In genomic region chr1:231422798-231423309, GRCh38 we compare ENCODE assay signal across 8 cellular contexts. TPM values are rescaled to one million over a fixed set of nuclear protein-coding genes. Genes with fewer than 3 reads are reported as not detected.
DNase-seq lines count a peak whose midpoint lies in the region; ATAC-seq, FAIRE-seq and TF ChIP-seq lines count a peak whose summit lies in the region.

No MANE protein-coding gene starts in this region.

- peaks cover 34% of the 10 kb centered on the region for H4K20me1 ChIP-seq in IMR-90 (ENCODE audit: insufficient read depth, low read length)

- peak overlapping the region; percentile 99 for H2BK5ac ChIP-seq in IMR-90 (ENCODE audit: low read depth, low read length, poor library complexity, severe bottlenecking)

- no peak for TF ChIP-seq CTCF in IMR-90 (conservative IDR thresholded peaks at IDR 0.05; ENCODE audit: low read depth, low read length)

- POLR2A ChIA-PET in IMR-90 (lab: Charles Lee; ENCODE audit: unreplicated experiment) = no interaction called here

- peak overlapping the region; percentile 1 to 43; a peak in 3 of 4 replicates for H4K8ac ChIP-seq in IMR-90 (ENCODE audit: low read depth in 2 of 2, low read length in 2 of 2)

- ATAC-seq in IMR-90 (ENCODE audit: low read depth) = no peak
- no peak for ATAC-seq in HG03039 (IDR thresholded peaks at IDR 0.05; ENCODE audit: unreplicated experiment)

- peak overlapping the region; percentile 96 for H2AFZ ChIP-seq in IMR-90 (replicated peaks; ENCODE audit: low read length, poor library complexity)

- DNase-seq in IMR-90 (no peak), caudate nucleus (lab: John Stamatoyannopoulos, UW) (no peak), NCI-H1105 treated with DMSO at 0.1 percent for 48 hours (lab: John Stamatoyannopoulos, UW) (no peak), NCI-H128 (lab: John Stamatoyannopoulos, UW; ENCODE audit: unreplicated experiment) (no peak), HK-2 (ENCODE audit: unreplicated experiment) (no peak)

- intact Hi-C loops in IMR-90 (cut with micrococcal nuclease) = loop anchor here (1.0 to 5.0 kb wide), 2 partner anchors 105 to 181 kb away; partner anchors contain the start of genes GNPAT and TSNAX

- H3K9ac ChIP-seq in IMR-90 (ENCODE audit: low read depth, low read length) = peak overlapping the region; percentile 74

- no peak for TF ChIP-seq POLR2A in IMR-90 (IDR thresholded peaks at IDR 0.05; ENCODE audit: low read depth, low read length)

- peak overlapping the region; percentile 34; the same call in 1 of the 2 replicates for H3K23ac ChIP-seq in IMR-90 (ENCODE audit: low read depth, low read length)

- no peak for TF ChIP-seq RAD21 in IMR-90 (IDR thresholded peaks at IDR 0.05; ENCODE audit: low read length)

- H2BK120ac ChIP-seq in IMR-90 (ENCODE audit: low read depth, low read length) = peak overlapping the region; percentile 87; the same call in 1 of the 2 replicates

- WGBS in IMR-90 (ENCODE audit: extremely low coverage in 2 of 2, insufficient read length in 1 of 2), 2 experiments = no CpG with 5 or more reads among the region's 8 CpGs

- FAIRE-seq in A204.1 (lab: Jason Lieb, UNC) = peak; percentile 60

- H2BK15ac ChIP-seq in IMR-90 (ENCODE audit: low read depth, low read length) = no peak overlapping the region

- no TSS peak for BruUV-seq in IMR-90 (replicated peaks; lab: Mats Ljungman, UMichigan)

- H4K91ac ChIP-seq in IMR-90 (ENCODE audit: insufficient read depth, low read depth, low read length) = no peak overlapping the region

- H3K27ac ChIP-seq in IMR-90 (ENCODE audit: insufficient read depth, low read length) (peak overlapping the region; percentile 90), caudate nucleus (ENCODE audit: low read depth, low read length) (peak overlapping the region; percentile 90), muscle layer of duodenum (ENCODE audit: low read length) (peak overlapping the region; percentile 95)

- dilution Hi-C loops in IMR-90 (cut with HindIII; ENCODE audit: low sequenced_read_pairs, unreplicated experiment) = no loop called here

- H3K56ac ChIP-seq in IMR-90 (ENCODE audit: extremely low read depth, insufficient read depth, low read length) = peak overlapping the region; percentile 57; the same call in 1 of the 2 replicates

- H3K36me3 ChIP-seq in IMR-90 (ENCODE audit: control insufficient read depth, insufficient read depth, low read length) (no peaks in the 10 kb centered on the region), muscle layer of duodenum (ENCODE audit: control insufficient read depth in 1 of 2, insufficient read depth in 2 of 2, low read length in 2 of 2) (no peaks in the 10 kb centered on the region)

- no peaks in the 10 kb centered on the region for H3K9me3 ChIP-seq in IMR-90 (ENCODE audit: control insufficient read depth, insufficient read depth, low read length)
- H3K9me3 ChIP-seq in muscle layer of duodenum (ENCODE audit: control insufficient read depth in 1 of 2, low read length in 2 of 2) = no peaks in the 10 kb centered on the region

- H2BK20ac ChIP-seq in IMR-90 (ENCODE audit: low read depth, low read length) = no peak overlapping the region

- H2AK5ac ChIP-seq in IMR-90 (ENCODE audit: low read depth, low read length) = no peak overlapping the region

- peak overlapping the region; percentile 91 for H3K4me2 ChIP-seq in IMR-90 (ENCODE audit: low read depth, low read length)

- no peaks in the 10 kb centered on the region for H3K9me1 ChIP-seq in IMR-90 (ENCODE audit: insufficient read depth, low read length)

- CTCF ChIA-PET in IMR-90 (lab: Yijun Ruan, JAX) = no interaction called here

- peak overlapping the region; percentile 64 for H3K14ac ChIP-seq in IMR-90 (replicated peaks; ENCODE audit: low read depth, low read length)

- H2AK9ac ChIP-seq in IMR-90 (replicated peaks; ENCODE audit: low read depth, low read length, poor library complexity) = no peak overlapping the region

- H3K4ac ChIP-seq in IMR-90 (ENCODE audit: low read depth, low read length) = peak overlapping the region; percentile 12

- in situ Hi-C loops in IMR-90 (cut with MboI; ENCODE audit: low sequenced_read_pairs) = loop anchor here (5.0 kb wide), 1 partner anchor 61 kb away; no protein-coding TSS in a partner anchor

- peak overlapping the region; percentile 51 for H3K18ac ChIP-seq in IMR-90 (ENCODE audit: low read depth, low read length)

- peak overlapping the region; percentile 78 for H3K4me3 ChIP-seq in IMR-90 (ENCODE audit: insufficient read depth, low read depth, low read length)
- H3K4me3 ChIP-seq in muscle layer of duodenum (ENCODE audit: low read depth in 1 of 2, low read length in 2 of 2) = peak overlapping the region; percentile 68 to 91

- H4K5ac ChIP-seq in IMR-90 (ENCODE audit: low read depth, low read length) = peak overlapping the region; percentile 85

- H3K4me1 ChIP-seq in IMR-90 (ENCODE audit: control insufficient read depth, insufficient read depth, low read length) = peaks cover 5% of the 10 kb centered on the region
- peaks cover 15 to 27% of the 10 kb centered on the region in 2 donors for H3K4me1 ChIP-seq in muscle layer of duodenum (ENCODE audit: control insufficient read depth in 1 of 2, insufficient read depth in 2 of 2, low read length in 2 of 2)

- H3K27me3 ChIP-seq in IMR-90 (ENCODE audit: control insufficient read depth, insufficient read depth, low read length) (no peaks in the 10 kb centered on the region), muscle layer of duodenum (ENCODE audit: low read depth, low read length) (no peaks in the 10 kb centered on the region)

- peaks cover 0 to 26% of the 10 kb centered on the region in 2 experiments; a peak in 2 of 4 replicates for H3K79me1 ChIP-seq in IMR-90 (ENCODE audit: low read depth in 1 of 2, low read length in 2 of 2)

TF ChIP-seq in IMR-90, 13 proteins besides CTCF, POLR2A, EP300 and RAD21:
- TF ChIP-seq SMC3 (IDR thresholded peaks at IDR 0.05; ENCODE audit: low read depth, low read length) (0 out of 2 replicates have a peak, but pooled peaks have one; percentile 0), MAZ (IDR thresholded peaks at IDR 0.05; ENCODE audit: borderline replicate concordance, low read depth, low read length) (no peak)
TF ChIP-seq in IMR-90: peak in this region for 1.

RNA-seq across cellular contexts. Expression of gene EGLN1, which starts 0.8 kb away (rescaled TPM):
- 26.9 and 66.4 TPM in 2 replicates for total RNA-seq in IMR-90 (2012; rRNA removed)
- 18.1 and 25.7 TPM in 2 replicates for polyA plus RNA-seq in IMR-90 (2012; rRNA removed)
- polyA plus RNA-seq in IMR-90 (2012; cell fraction: cytosol; rRNA removed) = 5.9 and 11.1 TPM in 2 replicates
- 7.3 and 10.0 TPM in 2 replicates for polyA plus RNA-seq in IMR-90 (2012; cell fraction: nucleus; rRNA removed; ENCODE audit: low replicate concordance)
